Comparison of ENCODE assay signal across 1 cellular context in the genomic region with DNA sequence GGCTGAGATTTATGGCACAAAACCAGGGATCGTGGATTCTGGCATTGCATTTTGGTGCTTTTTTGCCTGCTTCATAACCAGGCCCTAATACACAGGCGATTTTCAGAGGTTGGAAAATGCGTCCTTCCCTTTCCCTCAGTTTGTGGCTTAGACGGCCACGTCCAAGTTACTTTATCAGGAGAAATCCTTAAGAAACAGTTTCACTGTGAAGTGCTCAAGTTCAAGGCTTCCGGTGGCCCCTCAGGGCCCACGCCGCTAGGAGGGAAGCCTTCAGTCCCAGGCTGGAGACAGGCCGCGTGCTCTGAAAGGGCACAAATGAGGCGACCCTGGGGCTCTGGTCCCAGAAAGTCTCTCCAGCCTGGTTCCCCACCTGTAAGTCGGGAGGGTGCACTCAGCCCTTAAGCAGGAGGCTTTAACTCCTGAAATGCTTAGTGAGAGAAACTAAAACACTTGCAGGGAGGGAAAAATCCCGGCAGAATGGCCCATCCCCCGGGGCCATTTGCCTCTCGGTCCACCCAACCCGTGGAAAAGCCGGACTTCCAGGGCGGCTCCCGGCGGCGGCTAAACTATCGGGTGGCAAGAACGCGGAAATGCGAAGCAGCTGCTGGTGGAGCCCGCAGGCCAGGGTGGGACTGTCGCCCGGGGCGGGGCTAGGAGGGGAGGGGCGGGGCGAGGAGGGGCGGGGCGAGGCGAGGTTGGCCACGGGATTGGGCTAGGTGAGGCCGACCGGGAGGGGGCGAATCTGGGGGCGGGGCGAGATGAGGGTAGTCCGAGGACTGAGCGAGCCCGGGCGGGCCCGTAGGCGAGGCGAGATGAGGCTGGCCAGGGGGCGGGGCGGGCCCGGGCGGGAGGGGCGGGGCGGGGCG.
TF ChIP-seq lines count a peak whose summit lies in the region.

No MANE protein-coding gene starts in this region.

TF ChIP-seq in HEK293, 187 proteins besides CTCF, POLR2A, EP300 and RAD21 (continued from another document):
- TF ChIP-seq, protein P1, sequence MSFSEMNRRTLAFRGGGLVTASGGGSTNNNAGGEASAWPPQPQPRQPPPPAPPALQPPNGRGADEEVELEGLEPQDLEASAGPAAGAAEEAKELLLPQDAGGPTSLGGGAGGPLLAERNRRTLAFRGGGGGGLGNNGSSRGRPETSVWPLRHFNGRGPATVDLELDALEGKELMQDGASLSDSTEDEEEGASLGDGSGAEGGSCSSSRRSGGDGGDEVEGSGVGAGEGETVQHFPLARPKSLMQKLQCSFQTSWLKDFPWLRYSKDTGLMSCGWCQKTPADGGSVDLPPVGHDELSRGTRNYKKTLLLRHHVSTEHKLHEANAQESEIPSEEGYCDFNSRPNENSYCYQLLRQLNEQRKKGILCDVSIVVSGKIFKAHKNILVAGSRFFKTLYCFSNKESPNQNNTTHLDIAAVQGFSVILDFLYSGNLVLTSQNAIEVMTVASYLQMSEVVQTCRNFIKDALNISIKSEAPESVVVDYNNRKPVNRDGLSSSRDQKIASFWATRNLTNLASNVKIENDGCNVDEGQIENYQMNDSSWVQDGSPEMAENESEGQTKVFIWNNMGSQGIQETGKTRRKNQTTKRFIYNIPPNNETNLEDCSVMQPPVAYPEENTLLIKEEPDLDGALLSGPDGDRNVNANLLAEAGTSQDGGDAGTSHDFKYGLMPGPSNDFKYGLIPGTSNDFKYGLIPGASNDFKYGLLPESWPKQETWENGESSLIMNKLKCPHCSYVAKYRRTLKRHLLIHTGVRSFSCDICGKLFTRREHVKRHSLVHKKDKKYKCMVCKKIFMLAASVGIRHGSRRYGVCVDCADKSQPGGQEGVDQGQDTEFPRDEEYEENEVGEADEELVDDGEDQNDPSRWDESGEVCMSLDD (tag by site-specific recombination; IDR thresholded peaks at IDR 0.05): no peak
- no peak for TF ChIP-seq HOXA7 (CRISPR knock-in tag; IDR thresholded peaks at IDR 0.05; ENCODE audit: borderline replicate concordance)
- peak; percentile 57 for TF ChIP-seq IKZF3 (tag by site-specific recombination; IDR thresholded peaks at IDR 0.05)
- TF ChIP-seq ZNF843 (tag by site-specific recombination; IDR thresholded peaks at IDR 0.05): no peak
- TF ChIP-seq ELK4 (IDR thresholded peaks at IDR 0.05; ENCODE audit: borderline replicate concordance, low read depth, low read length): no peak
- TF ChIP-seq HIC1 (tag by site-specific recombination; IDR thresholded peaks at IDR 0.05): no peak
- TF ChIP-seq KLF1 (tag by site-specific recombination; IDR thresholded peaks at IDR 0.05): peak; percentile 54
- no peak for TF ChIP-seq ZNF777 (tag by site-specific recombination; IDR thresholded peaks at IDR 0.05; ENCODE audit: borderline replicate concordance)
- peak; percentile 48; the same call in 1 of the 2 replicates for TF ChIP-seq KLF7 (tag by site-specific recombination; IDR thresholded peaks at IDR 0.05; ENCODE audit: borderline replicate concordance)
- TF ChIP-seq ZFP37 (tag by site-specific recombination; IDR thresholded peaks at IDR 0.05): no peak
- TF ChIP-seq ZNF26 (tag by site-specific recombination; IDR thresholded peaks at IDR 0.05): no peak
- peak; percentile 43 for TF ChIP-seq ZNF335 (tag by site-specific recombination; conservative IDR thresholded peaks at IDR 0.05)
- 0 out of 2 replicates have a peak, but pooled peaks have one; percentile 18 for TF ChIP-seq ZBTB8A (tag by site-specific recombination; IDR thresholded peaks at IDR 0.05)
- no peak for TF ChIP-seq ZNF521 (tag by site-specific recombination; IDR thresholded peaks at IDR 0.05)
- TF ChIP-seq ZBTB1 (tag by site-specific recombination; IDR thresholded peaks at IDR 0.05): no peak
- TF ChIP-seq KLF16 (tag by site-specific recombination; IDR thresholded peaks at IDR 0.05): no peak
- 0 out of 2 replicates have a peak, but pooled peaks have one; percentile 15 for TF ChIP-seq KLF8 (tag by site-specific recombination; IDR thresholded peaks at IDR 0.05)
TF ChIP-seq in HEK293: peak in this region for 13.
